Comparison of ENCODE assay signal across 18 cellular contexts in the genomic region with DNA sequence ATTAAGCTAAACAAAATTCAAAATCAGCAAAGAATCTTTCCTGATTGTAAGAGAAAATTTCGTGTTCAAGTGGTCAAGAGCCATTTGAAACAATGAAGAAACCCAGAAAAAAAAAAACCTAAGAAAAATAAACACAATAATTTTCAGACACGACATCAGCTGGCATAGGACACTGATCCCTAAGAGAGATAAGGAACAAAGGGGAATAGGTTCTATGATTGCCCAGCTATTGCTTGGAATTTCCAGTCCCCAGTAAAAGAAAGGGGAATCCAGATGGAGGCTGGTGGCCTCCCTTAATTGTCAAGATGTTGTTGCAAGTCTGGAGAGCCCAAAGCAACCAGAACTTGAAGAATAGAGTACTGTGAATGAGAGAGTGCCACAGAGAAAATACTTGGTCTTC. TPM values are rescaled to one million over a fixed set of nuclear protein-coding genes. Genes with fewer than 3 reads are reported as not detected.
DNase-seq lines count a peak whose midpoint lies in the region; ATAC-seq and TF ChIP-seq lines count a peak whose summit lies in the region.
"Had no signal": no experiment of that assay in that cellular context is flagged by ENCODE, and none has a peak within 500 bp of the region (broad histone marks: within the 10 kb centered on the region; RNA-seq: fewer than 3 reads in every experiment).

No MANE protein-coding gene starts in this region.

- no peaks in the 10 kb centered on the region for H3K79me2 ChIP-seq in smooth muscle cell (ENCODE audit: low read depth)

- no peaks in the 10 kb centered on the region for H4K20me1 ChIP-seq in smooth muscle cell (ENCODE audit: low read depth)

- H3K9ac ChIP-seq in smooth muscle cell (ENCODE audit: low read depth): no peak overlapping the region

- H3K4me3 ChIP-seq in SJSA1 (no peak overlapping the region), fibroblast of the aortic adventitia (ENCODE audit: low read depth, low read length) (no peak overlapping the region), smooth muscle cell (no peak overlapping the region)

- H3K27ac ChIP-seq in SJSA1: peak overlapping the region; percentile 59
- H3K27ac ChIP-seq in smooth muscle cell (ENCODE audit: low read depth): peak overlapping the region; percentile 71
- H3K27ac ChIP-seq: C4-2B had no signal

- ATAC-seq in stimulated activated effector memory CD8-positive, alpha-beta T cell treated with anti-CD3 and anti-CD28 coated beads, Interleukin-12 subunit alpha, Interleukin-12 subunit beta, amount 100 ng/mL, for 72 hours: no peak
- ATAC-seq: SK-N-SH treated with all-trans-retinoic acid at 6 μM for 48 hours had no signal

- no peaks in the 10 kb centered on the region for H3F3A ChIP-seq in smooth muscle cell (ENCODE audit: low read depth)

- H3K36me3 Mint-ChIP-seq in stimulated activated effector memory CD8-positive, alpha-beta T cell treated with anti-CD3 and anti-CD28 coated beads, Interleukin-12 subunit alpha, Interleukin-12 subunit beta, amount 100 ng/mL, for 72 hours: no peaks in the 10 kb centered on the region

- H3K9me3 Mint-ChIP-seq in stimulated activated effector memory CD8-positive, alpha-beta T cell treated with anti-CD3 and anti-CD28 coated beads, Interleukin-12 subunit alpha, Interleukin-12 subunit beta, amount 100 ng/mL, for 72 hours: no peaks in the 10 kb centered on the region
- H3K9me3 Mint-ChIP-seq: H9 had no signal

- 66% methylated on average over 2 of the region's 2 CpGs for WGBS in smooth muscle cell (ENCODE audit: low lambda C conversion rate)

- H3K27me3 ChIP-seq in SJSA1 (replicated peaks) (no peaks in the 10 kb centered on the region), smooth muscle cell (ENCODE audit: low read depth) (no peaks in the 10 kb centered on the region)

- no peak overlapping the region for H3K27ac Mint-ChIP-seq in stimulated activated effector memory CD8-positive, alpha-beta T cell treated with anti-CD3 and anti-CD28 coated beads, Interleukin-12 subunit alpha, Interleukin-12 subunit beta, amount 100 ng/mL, for 72 hours
- H3K27ac Mint-ChIP-seq: H9 had no signal

- TF ChIP-seq CTCF in fibroblast of the aortic adventitia (IDR thresholded peaks at IDR 0.05; ENCODE audit: insufficient read depth, low read length) (no peak), smooth muscle cell (IDR thresholded peaks at IDR 0.05; ENCODE audit: borderline replicate concordance, insufficient read depth, poor library complexity, severe bottlenecking) (no peak)

- no peak overlapping the region for H3K4me2 ChIP-seq in smooth muscle cell

- H3K4me1 ChIP-seq in SJSA1 (replicated peaks) (peaks cover 16% of the 10 kb centered on the region), smooth muscle cell (ENCODE audit: low read depth) (no peaks in the 10 kb centered on the region)

- H3K9me3 ChIP-seq in SJSA1 (replicated peaks) (no peaks in the 10 kb centered on the region), smooth muscle cell (replicated peaks; ENCODE audit: low read depth) (no peaks in the 10 kb centered on the region)

- no peak overlapping the region for H2AFZ ChIP-seq in smooth muscle cell (ENCODE audit: low read depth)

- H3K36me3 ChIP-seq in SJSA1 (peaks cover 46% of the 10 kb centered on the region), smooth muscle cell (ENCODE audit: low read depth) (no peaks in the 10 kb centered on the region)

- DNase-seq in H4 (ENCODE audit: low spot score) (peak; percentile 26), SJSA1 (ENCODE audit: low read depth in 1 of 2, low spot score in 2 of 2) (peak; percentile 50 to 72), fibroblast of the aortic adventitia (ENCODE audit: low read depth) (peak; percentile 25), smooth muscle cell (lab: John Stamatoyannopoulos, UW; ENCODE audit: unreplicated experiment) (no peak), NCI-H2227 treated with DMSO at 0.1 percent for 48 hours (lab: John Stamatoyannopoulos, UW) (no peak), DMS153 (lab: John Stamatoyannopoulos, UW) (no peak), DMS53 (lab: John Stamatoyannopoulos, UW) (no peak)
- DNase-seq in stimulated activated effector memory CD8-positive, alpha-beta T cell treated with anti-CD3 and anti-CD28 coated beads, Interleukin-12 subunit alpha, Interleukin-12 subunit beta, amount 100 ng/mL, for 72 hours (ENCODE audit: low spot score in 2 of 2): no peak
- DNase-seq: DMS79 treated with DMSO at 0.1 percent for 48 hours, H9, KG1, NCI-H1048, NCI-H1417, NCI-H1694, NCI-H2029 treated with DMSO at 0.1 percent for 48 hours, NCI-H69 had no signal

- H3K4me3 Mint-ChIP-seq in stimulated activated effector memory CD8-positive, alpha-beta T cell treated with anti-CD3 and anti-CD28 coated beads, Interleukin-12 subunit alpha, Interleukin-12 subunit beta, amount 100 ng/mL, for 72 hours: no peak overlapping the region
- H3K4me3 Mint-ChIP-seq: H9 had no signal

- H3K4me1 Mint-ChIP-seq in stimulated activated effector memory CD8-positive, alpha-beta T cell treated with anti-CD3 and anti-CD28 coated beads, Interleukin-12 subunit alpha, Interleukin-12 subunit beta, amount 100 ng/mL, for 72 hours: no peaks in the 10 kb centered on the region

RNA-seq across cellular contexts. Expression of gene COL12A1, which starts 48.5 kb away (rescaled TPM):
- total RNA-seq in H4 (2014; rRNA removed; shearing (Covaris generic)): 247 and 272 TPM in 2 replicates
- total RNA-seq in SJSA1 (2014; rRNA removed; shearing (Covaris generic)): 166 and 233 TPM in 2 replicates
- total RNA-seq in fibroblast of the aortic adventitia (ENCODE audit: low replicate concordance) (139 and 342 TPM in 2 replicates), smooth muscle cell (154 and 214 TPM in 2 replicates)
- polyA plus RNA-seq in smooth muscle cell: 27.9 and 44.2 TPM in 2 replicates

Comparison
In these comparisons a context has a peak if more than half of its experiments do, and no peak if none do; other contexts are left out.
1. DNase-seq: peak in H4 (single experiment), SJSA1 (2 of 2) and fibroblast of the aortic adventitia (single experiment); none in smooth muscle cell (single experiment), NCI-H2227 treated with DMSO at 0.1 percent for 48 hours (single experiment), DMS153 (single experiment), stimulated activated effector memory CD8-positive, alpha-beta T cell treated with anti-CD3 and anti-CD28 coated beads, Interleukin-12 subunit alpha, Interleukin-12 subunit beta, amount 100 ng/mL, for 72 hours (0 of 2) and DMS53 (single experiment).